18 cellular contexts compared by ENCODE assay signal in genomic region chr13:105871768-105872167, GRCh38.
A peak's percentile ranks its signal among the peaks of the same experiment; 100 is the strongest.
DNase-seq lines count a peak whose midpoint lies in the region; ATAC-seq and TF ChIP-seq lines count a peak whose summit lies in the region.
"Had no signal": no experiment of that assay in that cellular context is flagged by ENCODE, and none has a peak within 500 bp of the region (broad histone marks: within the 10 kb centered on the region; RNA-seq: fewer than 3 reads in every experiment).

No MANE protein-coding gene starts in this region.

- H3K36me3 ChIP-seq in PC-9 (ENCODE audit: low read depth) (no peaks in the 10 kb centered on the region), endodermal cell (ENCODE audit: control insufficient read depth, insufficient read depth, low read length) (no peaks in the 10 kb centered on the region), mesendoderm (ENCODE audit: control insufficient read depth, insufficient read depth, low read length) (no peaks in the 10 kb centered on the region), body of pancreas (replicated peaks in 1 of 2; ENCODE audit: insufficient read depth in 1 of 2, low read depth in 2 of 2) (no peaks in the 10 kb centered on the region)
- H3K36me3 ChIP-seq: BLaER1 treated with 17β-estradiol and CSF1 and Interleukin-3, amounts not matched to agents 10 nM and 100 nM had no signal

- H3K4me2 ChIP-seq in PC-9 (no peak overlapping the region), mesendoderm (ENCODE audit: low read length) (no peak overlapping the region)
- H3K4me2 ChIP-seq: A549; BLaER1 treated with 17β-estradiol and CSF1 and Interleukin-3, amounts not matched to agents 10 nM and 100 nM had no signal

- peak overlapping the region; percentile 45 for H2BK120ac ChIP-seq in mesendoderm (ENCODE audit: low read depth, low read length)

- H2BK5ac ChIP-seq in mesendoderm (ENCODE audit: low read length), result peak overlapping the region; percentile 90

- no peaks in the 10 kb centered on the region for H3K27me3 Mint-ChIP-seq in endodermal cell (ENCODE audit: insufficient read depth)
- no peaks in the 10 kb centered on the region for H3K27me3 Mint-ChIP-seq in natural killer cell (ENCODE audit: low read depth in 2 of 2)
- H3K27me3 Mint-ChIP-seq: B cell had no signal

- peaks cover 19% of the 10 kb centered on the region for H3K4me1 Mint-ChIP-seq in endodermal cell
- H3K4me1 Mint-ChIP-seq in natural killer cell, result no peaks in the 10 kb centered on the region
- H3K4me1 Mint-ChIP-seq: B cell had no signal

- H4K5ac ChIP-seq in mesendoderm (ENCODE audit: low read length), result peak overlapping the region; percentile 23

- H4K20me1 ChIP-seq in PC-9 (ENCODE audit: insufficient read depth), result no peaks in the 10 kb centered on the region
- H4K20me1 ChIP-seq: BLaER1 treated with 17β-estradiol and CSF1 and Interleukin-3, amounts not matched to agents 10 nM and 100 nM had no signal

- H3K4ac ChIP-seq in mesendoderm (ENCODE audit: low read depth, low read length), result peak overlapping the region; percentile 87

- H3K23ac ChIP-seq in mesendoderm (ENCODE audit: low read length), result no peak overlapping the region

- POLR2A ChIA-PET in PC-9 (lab: Charles Lee; ENCODE audit: unreplicated experiment), result no interaction called here

- no TSS peak for BruUV-seq in PC-9 (replicated peaks; lab: Mats Ljungman, UMichigan)

- peak overlapping the region; percentile 39 for H4K8ac ChIP-seq in mesendoderm (ENCODE audit: low read depth, low read length)

- WGBS in endodermal cell (ENCODE audit: insufficient coverage in 1 of 2, insufficient read length in 1 of 2), 2 experiments, result 40 to 53% methylated on average over 1 of the region's 1 CpG
- WGBS in mesendoderm (ENCODE audit: extremely low coverage, insufficient coverage, low lambda C conversion rate), result no CpG with 5 or more reads among the region's 1 CpG
- 28 to 32% methylated on average over 1 of the region's 1 CpG for WGBS in body of pancreas, 2 donors

- DNase-seq in PC-9 (no peak), endodermal cell (no peak), mesendoderm (peak; percentile 92), NCI-H82 treated with DMSO at 0.1 percent for 48 hours (lab: John Stamatoyannopoulos, UW; ENCODE audit: unreplicated experiment) (no peak), natural killer cell (no peak), body of pancreas (no peak)
- DNase-seq: AML-193; Caco-2; Calu3; CD4-positive, alpha-beta T cell; CD8-positive, alpha-beta T cell; DMS79 treated with DMSO at 0.1 percent for 48 hours; GF-D8 had no signal

- H3K18ac ChIP-seq in mesendoderm (ENCODE audit: low read length), result peak overlapping the region; percentile 68

- no peaks in the 10 kb centered on the region for H3K79me2 ChIP-seq in PC-9 (ENCODE audit: low read depth)
- no peaks in the 10 kb centered on the region for H3K79me2 ChIP-seq in mesendoderm (ENCODE audit: control insufficient read depth, insufficient read depth, low read length)

- intact Hi-C loops in PC-9 (cut with micrococcal nuclease; ENCODE audit: unreplicated experiment), result no loop called here
- intact Hi-C loops in natural killer cell (cut with micrococcal nuclease), result no loop called here
- intact Hi-C loops in body of pancreas (cut with DNase I), result no loop called here

- H3K27ac ChIP-seq in PC-9, result no peak overlapping the region
- no peak overlapping the region for H3K27ac ChIP-seq in endodermal cell (ENCODE audit: low read depth, low read length)
- H3K27ac ChIP-seq in mesendoderm (ENCODE audit: low read depth, low read length), result peak overlapping the region; percentile 66
- H3K27ac ChIP-seq in body of pancreas, result no peak overlapping the region
- H3K27ac ChIP-seq: 22Rv1; A549; BLaER1 treated with 17β-estradiol and CSF1 and Interleukin-3, amounts not matched to agents 10 nM and 100 nM; C4-2B had no signal

- no peak overlapping the region for H2BK15ac ChIP-seq in mesendoderm (replicated peaks; ENCODE audit: low read depth)

- H3K9ac ChIP-seq in endodermal cell (ENCODE audit: extremely low read depth, low read length, poor library complexity, severe bottlenecking) (peak overlapping the region; percentile 41), mesendoderm (ENCODE audit: low read length) (no peak overlapping the region)
- H3K9ac ChIP-seq: BLaER1 treated with 17β-estradiol and CSF1 and Interleukin-3, amounts not matched to agents 10 nM and 100 nM had no signal

- no peak for TF ChIP-seq CTCF in PC-9 (conservative IDR thresholded peaks at IDR 0.05)
- no peak for TF ChIP-seq CTCF in endodermal cell (conservative IDR thresholded peaks at IDR 0.05)
- no peak for TF ChIP-seq CTCF in natural killer cell (IDR thresholded peaks at IDR 0.05)
- TF ChIP-seq CTCF in body of pancreas (IDR thresholded peaks at IDR 0.05), result no peak

- CTCF ChIA-PET in PC-9 (lab: Charles Lee), result no interaction called here

- H3K4me1 ChIP-seq in PC-9 (replicated peaks; ENCODE audit: insufficient read depth), result no peaks in the 10 kb centered on the region
- peaks cover 8% of the 10 kb centered on the region for H3K4me1 ChIP-seq in endodermal cell (ENCODE audit: control insufficient read depth, insufficient read depth, low read length)
- peaks cover 6% of the 10 kb centered on the region for H3K4me1 ChIP-seq in mesendoderm (ENCODE audit: control insufficient read depth, low read depth, low read length)
- no peaks in the 10 kb centered on the region for H3K4me1 ChIP-seq in body of pancreas
- H3K4me1 ChIP-seq: A549; BLaER1 treated with 17β-estradiol and CSF1 and Interleukin-3, amounts not matched to agents 10 nM and 100 nM; Caco-2 had no signal

- ATAC-seq in natural killer cell (no peak), body of pancreas (no peak)
- ATAC-seq: A549; CD8-positive, alpha-beta T cell had no signal

- H2AK5ac ChIP-seq in mesendoderm (ENCODE audit: low read length), result no peak overlapping the region

- no peaks in the 10 kb centered on the region for H3K9me2 ChIP-seq in PC-9 (ENCODE audit: insufficient read depth)

- H3K4me3 Mint-ChIP-seq in endodermal cell (no peak overlapping the region), natural killer cell (no peak overlapping the region)
- H3K4me3 Mint-ChIP-seq: B cell; CD4-positive, alpha-beta T cell; CD8-positive, alpha-beta T cell had no signal

- H3K27me3 ChIP-seq in PC-9 (ENCODE audit: insufficient read depth, low read depth) (no peaks in the 10 kb centered on the region), endodermal cell (ENCODE audit: control insufficient read depth, insufficient read depth, low read length, poor library complexity, severe bottlenecking) (no peaks in the 10 kb centered on the region), mesendoderm (ENCODE audit: insufficient read depth, low read length, poor library complexity) (no peaks in the 10 kb centered on the region), body of pancreas (no peaks in the 10 kb centered on the region)
- H3K27me3 ChIP-seq: BLaER1 treated with 17β-estradiol and CSF1 and Interleukin-3, amounts not matched to agents 10 nM and 100 nM had no signal

- H3K27ac Mint-ChIP-seq in endodermal cell (peak overlapping the region; percentile 88), natural killer cell (no peak overlapping the region)
- H3K27ac Mint-ChIP-seq: B cell; CD4-positive, alpha-beta T cell; CD8-positive, alpha-beta T cell had no signal

- no peaks in the 10 kb centered on the region for H3F3A ChIP-seq in PC-9 (ENCODE audit: insufficient read depth, low read depth)

- H3K79me1 ChIP-seq in mesendoderm (ENCODE audit: low read length), result no peaks in the 10 kb centered on the region

- no peak for TF ChIP-seq POLR2A in body of pancreas (IDR thresholded peaks at IDR 0.05)

- H2AFZ ChIP-seq in PC-9, result peak overlapping the region; percentile 61; the same call in 1 of the 2 replicates

- no peaks in the 10 kb centered on the region for H3K9me3 ChIP-seq in PC-9 (ENCODE audit: insufficient read depth, low read depth)
- H3K9me3 ChIP-seq in endodermal cell (ENCODE audit: control insufficient read depth, low read length), result no peaks in the 10 kb centered on the region
- H3K9me3 ChIP-seq in body of pancreas, result no peaks in the 10 kb centered on the region
- H3K9me3 ChIP-seq: A549; BLaER1 treated with 17β-estradiol and CSF1 and Interleukin-3, amounts not matched to agents 10 nM and 100 nM; Caco-2 had no signal

- H3K4me3 ChIP-seq in PC-9, result no peak overlapping the region
- peak overlapping the region; percentile 16 for H3K4me3 ChIP-seq in endodermal cell (ENCODE audit: low read length)
- no peak overlapping the region for H3K4me3 ChIP-seq in mesendoderm (ENCODE audit: low read length)
- H3K4me3 ChIP-seq in body of pancreas, result no peak overlapping the region
- H3K4me3 ChIP-seq: A549; BLaER1 treated with 17β-estradiol and CSF1 and Interleukin-3, amounts not matched to agents 10 nM and 100 nM had no signal

- H3K36me3 Mint-ChIP-seq in endodermal cell (ENCODE audit: low read depth), result no peaks in the 10 kb centered on the region
- H3K36me3 Mint-ChIP-seq in natural killer cell, result no peaks in the 10 kb centered on the region
- H3K36me3 Mint-ChIP-seq: CD8-positive, alpha-beta T cell had no signal

- H3K56ac ChIP-seq in mesendoderm (ENCODE audit: low read length), result peak overlapping the region; percentile 12

- H3K9me3 Mint-ChIP-seq in endodermal cell (peaks cover 3% of the 10 kb centered on the region), natural killer cell (peaks cover 4 to 7% of the 10 kb centered on the region in 2 donors)
- H3K9me3 Mint-ChIP-seq: CD4-positive, alpha-beta T cell; CD8-positive, alpha-beta T cell had no signal
